Comparison of ENCODE assay signal across 9 cellular contexts in genomic region chr20:63863021-63863797, GRCh38. TPM values are rescaled to one million over a fixed set of nuclear protein-coding genes. Genes with fewer than 3 reads are reported as not detected.
DNase-seq lines count a peak whose midpoint lies in the region; ATAC-seq and TF ChIP-seq lines count a peak whose summit lies in the region.
"Had no signal": no experiment of that assay in that cellular context is flagged by ENCODE, and none has a peak within 500 bp of the region (broad histone marks: within the 10 kb centered on the region; RNA-seq: fewer than 3 reads in every experiment).

No MANE protein-coding gene starts in this region.

- DNase-seq in GM06990 (ENCODE audit: extremely low read depth, insufficient read length) (no peak), SJSA1 (ENCODE audit: low read depth in 1 of 2, low spot score in 2 of 2) (no peak), esophagus squamous epithelium (lab: John Stamatoyannopoulos, UW) (no peak), psoas muscle (no peak), GM19240 (ENCODE audit: insufficient read length, low spot score) (no peak)
- DNase-seq in activated effector memory CD4-positive, alpha-beta T cell treated with Interleukin-2 at 50 U/mL for 16 hours, result no peak

- peaks cover 9% of the 10 kb centered on the region for H3K36me3 ChIP-seq in GM06990 (ENCODE audit: control insufficient read depth, insufficient read depth, low read length)
- H3K36me3 ChIP-seq in SJSA1, result peaks cover 40% of the 10 kb centered on the region
- peaks cover 0 to 34% (median 10%) of the 10 kb centered on the region in 3 donors for H3K36me3 ChIP-seq in esophagus squamous epithelium
- peaks cover 3 to 13% of the 10 kb centered on the region in 2 donors for H3K36me3 ChIP-seq in psoas muscle (ENCODE audit: insufficient read depth in 1 of 2, low read depth in 1 of 2)

- H3K4me1 ChIP-seq in SJSA1 (replicated peaks), result peaks cover 14% of the 10 kb centered on the region
- H3K4me1 ChIP-seq in esophagus squamous epithelium, result peaks cover 29 to 68% (median 44%) of the 10 kb centered on the region in 3 donors
- H3K4me1 ChIP-seq in psoas muscle, result peaks cover 20% of the 10 kb centered on the region

- H3K27me3 ChIP-seq in GM06990 (replicated peaks; ENCODE audit: control insufficient read depth, insufficient read depth, low read length) (no peaks in the 10 kb centered on the region), SJSA1 (replicated peaks) (no peaks in the 10 kb centered on the region), esophagus squamous epithelium (peaks cover 0 to 6% (median 0%) of the 10 kb centered on the region in 4 donors), psoas muscle (ENCODE audit: insufficient read depth in 3 of 3, low read length in 2 of 3) (no peaks in the 10 kb centered on the region)

- no peak for TF ChIP-seq CTCF in GM06990 (IDR thresholded peaks at IDR 0.05; ENCODE audit: insufficient read depth, low read length, poor library complexity, severe bottlenecking)
- no peak for TF ChIP-seq CTCF in esophagus squamous epithelium (IDR thresholded peaks at IDR 0.05)
- TF ChIP-seq CTCF in psoas muscle (IDR thresholded peaks at IDR 0.05), result no peak

- ATAC-seq in psoas muscle (no peak), GM18505 (IDR thresholded peaks at IDR 0.05; ENCODE audit: unreplicated experiment) (no peak), GM21529 (IDR thresholded peaks at IDR 0.05; ENCODE audit: unreplicated experiment) (no peak)

- H3K9me3 ChIP-seq in SJSA1 (replicated peaks), result no peaks in the 10 kb centered on the region
- no peaks in the 10 kb centered on the region for H3K9me3 ChIP-seq in esophagus squamous epithelium
- H3K9me3 ChIP-seq in psoas muscle, result no peaks in the 10 kb centered on the region

- TF ChIP-seq POLR2A in esophagus squamous epithelium (IDR thresholded peaks at IDR 0.05) (no peak), GM18505 (IDR thresholded peaks at IDR 0.05; ENCODE audit: borderline replicate concordance, extremely low read depth, insufficient read depth, insufficient read length) (no peak)

- H3K4me3 ChIP-seq in GM06990 (replicated peaks; ENCODE audit: low read depth, low read length) (peak overlapping the region; percentile 97), SJSA1 (peak overlapping the region; percentile 83; the same call in 1 of the 2 replicates), esophagus squamous epithelium (peak overlapping the region; percentile 82 to 98 (median 96)), psoas muscle (peak overlapping the region; percentile 99)

- intact Hi-C loops in esophagus squamous epithelium (cut with DNase I) (no loop called here), psoas muscle (cut with DNase I) (loop anchor here in 1 of 2 donors (1.0 kb wide), 1 partner anchor 33 kb away; no protein-coding TSS in a partner anchor)

- 65 to 90% methylated on average over 3 to 5 of the region's 18 CpGs for WGBS in esophagus squamous epithelium, 2 donors
- WGBS in psoas muscle, 3 donors, result 79 to 82% (median 81%) methylated on average over 16 to 18 of the region's 18 CpGs

- H3K27ac ChIP-seq in SJSA1 (peak overlapping the region; percentile 22), esophagus squamous epithelium (peak overlapping the region; percentile 97 to 100 (median 98)), psoas muscle (peak overlapping the region; percentile 96)

RNA-seq across cellular contexts. Expression of gene TPD52L2, which starts 1.9 kb away (rescaled TPM):
- total RNA-seq in SJSA1 (2014; rRNA removed; shearing (Covaris generic)), result 76.4 and 101 TPM in 2 replicates
- 100 to 1,000 TPM in 3 of 4 donors, 10 to 100 TPM in 1; 97.1 to 124 (median 116) TPM for total RNA-seq in esophagus squamous epithelium
- total RNA-seq in psoas muscle, result 10 to 100 TPM; 40.7 to 56.0 (median 55.1) TPM
- 100 to 1,000 TPM in 1 of 3 donors, 10 to 100 TPM in 2; 46.7 to 152 (median 89.7) TPM for polyA plus RNA-seq in psoas muscle

RNA-seq across cellular contexts. Expression of gene ABHD16B, which starts 1.9 kb away (rescaled TPM):
- not detected in 2 replicates for total RNA-seq in SJSA1 (2014; rRNA removed; shearing (Covaris generic))
- total RNA-seq in esophagus squamous epithelium (not detected), psoas muscle (not detected)
- 1 to 10 TPM in 1 of 3 donors, under 1 TPM in 2; 0.04 to 3.2 (median 0.34) TPM for polyA plus RNA-seq in psoas muscle
- total RNA-seq: glomerular endothelial cell had no signal

RNA-seq across cellular contexts. Expression of gene DNAJC5, which starts 31.7 kb away (rescaled TPM):
- 48.5 and 60.0 TPM in 2 replicates for total RNA-seq in SJSA1 (2014; rRNA removed; shearing (Covaris generic))
- total RNA-seq in esophagus squamous epithelium, result 10 to 100 TPM; 58.7 to 89.5 (median 75.4) TPM
- 10 to 100 TPM; 20.4 to 27.3 (median 23.3) TPM for total RNA-seq in psoas muscle
- 10 to 100 TPM; 13.1 to 33.6 (median 19.7) TPM for polyA plus RNA-seq in psoas muscle

RNA-seq across cellular contexts. Expression of gene ZBTB46, which starts 32.1 kb away (rescaled TPM):
- 2.4 and 3.8 TPM in 2 replicates for total RNA-seq in SJSA1 (2014; rRNA removed; shearing (Covaris generic))
- total RNA-seq in esophagus squamous epithelium (1 to 10 TPM in 3 of 4 donors, under 1 TPM in 1; 0.79 to 4.2 (median 2.0) TPM), psoas muscle (1 to 10 TPM; 4.5 to 6.4 (median 5.6) TPM)
- 1 to 10 TPM; 1.3 to 3.1 (median 2.2) TPM for polyA plus RNA-seq in psoas muscle

Comparison
In these comparisons a context has a peak if more than half of its experiments do, and no peak if none do; other contexts are left out.
1. H3K27ac ChIP-seq: peak in every context shown above with its lines; median percentile 98 in esophagus squamous epithelium; 96 in psoas muscle; 22 in SJSA1.